24 cellular contexts compared by ENCODE assay signal in the genomic region with DNA sequence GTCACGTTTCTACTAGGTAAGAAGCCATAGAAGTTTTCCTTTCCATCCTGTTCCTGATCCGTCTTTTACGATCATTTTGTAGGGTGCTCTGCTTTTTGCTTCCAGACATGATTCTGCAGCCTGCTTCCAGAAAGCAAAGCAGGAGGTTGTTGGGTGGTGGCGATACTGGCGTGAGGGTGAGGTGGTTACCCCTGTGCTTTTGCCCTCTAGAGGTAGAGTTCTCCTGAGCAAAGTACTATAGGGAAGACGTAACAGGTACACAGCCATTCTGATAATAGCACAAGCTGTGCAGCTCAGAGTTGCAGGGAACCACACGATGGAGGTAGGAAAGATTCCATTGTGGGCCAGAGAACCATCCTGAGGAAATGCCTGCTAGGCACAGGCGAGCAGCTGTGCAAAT.
DNase-seq lines count a peak whose midpoint lies in the region; ATAC-seq, FAIRE-seq and TF ChIP-seq lines count a peak whose summit lies in the region.
"Had no signal": no experiment of that assay in that cellular context is flagged by ENCODE, and none has a peak within 500 bp of the region (broad histone marks: within the 10 kb centered on the region; RNA-seq: fewer than 3 reads in every experiment).

No MANE protein-coding gene starts in this region.

- no peak for DNase-seq in GM12891 (ENCODE audit: insufficient read length, low spot score)
- peak; percentile 38 for DNase-seq in H9
- no peak for DNase-seq in H1 (ENCODE audit: low read depth in 1 of 2, low spot score in 2 of 2)
- DNase-seq in NCI-H1694 (lab: John Stamatoyannopoulos, UW), result no peak
- DNase-seq: AML-193; CD4-positive, alpha-beta memory T cell; COR-L47; HFFc6; NCI-H1048; NCI-H1694 treated with DMSO at 0.1 percent for 48 hours; NCI-H2081; NCI-H2171; NCI-H226; NCI-H510A; NCI-H774; Right ventricle myocardium superior; RPMI8226 had no signal

- H3K18ac ChIP-seq in H9 (ENCODE audit: insufficient read length, low read depth, low read length) (no peak overlapping the region), H1 (ENCODE audit: extremely low read depth, low read length) (no peak overlapping the region)

- H3K9me3 Mint-ChIP-seq in H9, result peaks cover 0 to 5% of the 10 kb centered on the region in 2 experiments; a peak in 1 of 5 replicates
- H3K9me3 Mint-ChIP-seq in nephron, result peaks cover 7% of the 10 kb centered on the region
- H3K9me3 Mint-ChIP-seq: HFFc6 had no signal

- H3K23me2 ChIP-seq in H9 (ENCODE audit: insufficient read length, low read depth, low read length, poor library complexity, severe bottlenecking) (no peaks in the 10 kb centered on the region), H1 (ENCODE audit: low read depth, low read length) (no peaks in the 10 kb centered on the region)

- no peaks in the 10 kb centered on the region for H3K79me1 ChIP-seq in H9 (ENCODE audit: insufficient read depth, low read depth, low read length, poor library complexity, severe bottlenecking)
- no peaks in the 10 kb centered on the region for H3K79me1 ChIP-seq in H1 (ENCODE audit: low read depth, low read length)

- H3K9ac ChIP-seq in H9 (ENCODE audit: extremely low read depth, insufficient read length, low read length) (no peak overlapping the region), H1 (replicated peaks in 1 of 4; ENCODE audit: extremely low read depth in 1 of 4, low read depth in 3 of 4, low read length in 3 of 4) (no peak overlapping the region)
- H3K9ac ChIP-seq: BLaER1 treated with 17β-estradiol and CSF1 and Interleukin-3, amounts not matched to agents 10 nM and 100 nM had no signal

- no peak overlapping the region for H2AK5ac ChIP-seq in H9 (ENCODE audit: insufficient read length, low read length)
- H2AK5ac ChIP-seq in H1 (ENCODE audit: low read depth, low read length), result no peak overlapping the region

- H3K23ac ChIP-seq in H9 (ENCODE audit: insufficient read length, low read depth, low read length), result no peak overlapping the region
- no peak overlapping the region for H3K23ac ChIP-seq in H1 (ENCODE audit: insufficient read length)

- peak; percentile 37; the same call in 2 of the 3 replicates for TF ChIP-seq CTCF in H9 (conservative IDR thresholded peaks at IDR 0.05)
- peak in 2 of 3 experiments; percentile 10 to 20; a peak in 1 of 4 replicates for TF ChIP-seq CTCF in H1 (IDR thresholded peaks at IDR 0.05; ENCODE audit: control extremely low read depth in 1 of 3, insufficient read depth in 1 of 3, low read depth in 1 of 3, low read length in 3 of 3)
- no peak for TF ChIP-seq CTCF in nephron (IDR thresholded peaks at IDR 0.05; ENCODE audit: unreplicated experiment in 3 of 3)

- H3K4me2 ChIP-seq in H9 (ENCODE audit: insufficient read depth, insufficient read length, low read length), result no peak overlapping the region
- H3K4me2 ChIP-seq in H1 (ENCODE audit: insufficient read depth in 1 of 2, low read depth in 2 of 2, low read length in 2 of 2), result no peak overlapping the region
- H3K4me2 ChIP-seq: A549; BLaER1 treated with 17β-estradiol and CSF1 and Interleukin-3, amounts not matched to agents 10 nM and 100 nM had no signal

- TF ChIP-seq EP300 in H1 (IDR thresholded peaks at IDR 0.05; ENCODE audit: borderline replicate concordance in 1 of 2, low read depth in 2 of 2, low read length in 2 of 2), result no peak

- H3K56ac ChIP-seq in H9 (ENCODE audit: insufficient read length, low read depth, low read length), result no peak overlapping the region
- no peak overlapping the region for H3K56ac ChIP-seq in H1 (replicated peaks; ENCODE audit: insufficient read length, low read depth, low read length)

- no CpG with 5 or more reads among the region's 8 CpGs for WGBS in H9 (ENCODE audit: extremely low coverage, insufficient read length, low lambda C conversion rate)
- 78% methylated on average over 8 of the region's 8 CpGs; no CpG with 5 or more reads in 1 of the 2 experiments for WGBS in H1 (ENCODE audit: extremely low coverage in 1 of 2, insufficient coverage in 1 of 2, insufficient read length in 1 of 2, insufficient replicate concordance in 2 of 2, low coverage in 1 of 2, low lambda C conversion rate in 2 of 2, missing lambda C conversion rate in 1 of 2), 2 experiments

- H3K14ac ChIP-seq in H9 (ENCODE audit: insufficient read depth, low read length) (no peak overlapping the region), H1 (ENCODE audit: insufficient read length) (no peak overlapping the region)

- POLR2A ChIA-PET in H1 (lab: Charles Lee; ENCODE audit: partially characterized antibody), result no interaction called here

- H3K4me3 ChIP-seq in H1 (ENCODE audit: extremely low read depth in 1 of 4, insufficient read depth in 2 of 4, low read depth in 3 of 4, low read length in 4 of 4), result no peak overlapping the region
- H3K4me3 ChIP-seq: A549; BLaER1 treated with 17β-estradiol and CSF1 and Interleukin-3, amounts not matched to agents 10 nM and 100 nM; HAP-1 had no signal

- H3K27me3 Mint-ChIP-seq in H9 (ENCODE audit: low read depth) (no peaks in the 10 kb centered on the region), nephron (ENCODE audit: low read depth) (no peaks in the 10 kb centered on the region)
- H3K27me3 Mint-ChIP-seq: CD4-positive, alpha-beta memory T cell had no signal

- H4K20me1 ChIP-seq in H9 (ENCODE audit: control insufficient read depth, insufficient read depth, insufficient read length), result no peaks in the 10 kb centered on the region
- H4K20me1 ChIP-seq in H1 (replicated peaks in 1 of 2; ENCODE audit: control insufficient read depth in 1 of 2, insufficient read depth in 2 of 2, low read length in 2 of 2), result no peaks in the 10 kb centered on the region
- H4K20me1 ChIP-seq: BLaER1 treated with 17β-estradiol and CSF1 and Interleukin-3, amounts not matched to agents 10 nM and 100 nM had no signal

- H3K9me3 ChIP-seq in H9 (ENCODE audit: control insufficient read depth, low read depth, low read length) (no peaks in the 10 kb centered on the region), H1 (ENCODE audit: insufficient read depth in 2 of 2, low read depth in 1 of 2, low read length in 1 of 2) (no peaks in the 10 kb centered on the region)
- H3K9me3 ChIP-seq: A549, HAP-1 had no signal

- no peak overlapping the region for H4K91ac ChIP-seq in H9 (ENCODE audit: insufficient read length, low read depth, low read length)
- no peak overlapping the region for H4K91ac ChIP-seq in H1 (replicated peaks; ENCODE audit: insufficient read length, low read length)

- no peaks in the 10 kb centered on the region for H3K36me3 Mint-ChIP-seq in H9 (ENCODE audit: insufficient read depth in 1 of 3, low read depth in 3 of 3)
- no peaks in the 10 kb centered on the region for H3K36me3 Mint-ChIP-seq in nephron (ENCODE audit: low read depth)
- H3K36me3 Mint-ChIP-seq: CD4-positive, alpha-beta memory T cell had no signal

- H2BK12ac ChIP-seq in H9 (ENCODE audit: insufficient read length, low read depth, low read length) (no peak overlapping the region), H1 (ENCODE audit: low read depth, low read length) (no peak overlapping the region)

- H3K27ac Mint-ChIP-seq in H9 (no peak overlapping the region), nephron (peak overlapping the region; percentile 67 to 89 (median 80))
- H3K27ac Mint-ChIP-seq: CD4-positive, alpha-beta memory T cell; HFFc6 had no signal

- H2BK120ac ChIP-seq in H9 (ENCODE audit: low read depth, low read length, poor library complexity, severe bottlenecking) (no peak overlapping the region), H1 (replicated peaks; ENCODE audit: low read depth, low read length) (no peak overlapping the region)

- H2AFZ ChIP-seq in H9 (ENCODE audit: low read length) (no peak overlapping the region), H1 (ENCODE audit: low read length) (no peak overlapping the region)

- peak overlapping the region; percentile 95 for H4K8ac ChIP-seq in H9 (replicated peaks; ENCODE audit: insufficient read length, low read depth, low read length)
- H4K8ac ChIP-seq in H1 (ENCODE audit: extremely low read depth, insufficient read depth, low read length), result no peak overlapping the region

- CTCF ChIA-PET in H1 (lab: Charles Lee; ENCODE audit: partially characterized antibody), result interaction anchor here (0.6 to 0.7 kb wide), 2 partner anchors 35 to 36 kb away, joined by 3 to 4 read pairs; no protein-coding TSS in a partner anchor

- H3K4me1 ChIP-seq in H9 (ENCODE audit: insufficient read depth, low read length), result no peaks in the 10 kb centered on the region
- H3K4me1 ChIP-seq in H1 (replicated peaks in 1 of 4; ENCODE audit: control insufficient read depth in 3 of 4, insufficient read depth in 4 of 4, low read length in 3 of 4), result no peaks in the 10 kb centered on the region
- H3K4me1 ChIP-seq: A549, HAP-1 had no signal

- H3K4me1 Mint-ChIP-seq in H9 (no peaks in the 10 kb centered on the region), nephron (peaks cover 17% of the 10 kb centered on the region)
- H3K4me1 Mint-ChIP-seq: CD4-positive, alpha-beta memory T cell had no signal

- H3K27ac ChIP-seq in H9 (ENCODE audit: insufficient read length, low read depth, low read length) (no peak overlapping the region), H1 (ENCODE audit: low read depth, low read length) (no peak overlapping the region)
- H3K27ac ChIP-seq: A549; BLaER1 treated with 17β-estradiol and CSF1 and Interleukin-3, amounts not matched to agents 10 nM and 100 nM had no signal

- H2BK20ac ChIP-seq in H9 (ENCODE audit: low read depth, low read length, poor library complexity, severe bottlenecking), result no peak overlapping the region
- no peak overlapping the region for H2BK20ac ChIP-seq in H1 (ENCODE audit: low read length)

- peak in 1 of 2 experiments; percentile 27; a peak in 2 of 4 replicates for TF ChIP-seq RAD21 in H1 (IDR thresholded peaks at IDR 0.05 in 1 of 2, conservative IDR thresholded peaks at IDR 0.05 in 1 of 2; ENCODE audit: low read depth in 2 of 2, low read length in 2 of 2)

- H2BK5ac ChIP-seq in H9 (ENCODE audit: insufficient read length, low read length), result no peak overlapping the region
- no peak overlapping the region for H2BK5ac ChIP-seq in H1 (ENCODE audit: low read depth, low read length)

- H3K4ac ChIP-seq in H9 (ENCODE audit: low read depth, low read length) (no peak overlapping the region), H1 (replicated peaks; ENCODE audit: insufficient read length, low read depth, low read length) (no peak overlapping the region)

- no peak for ATAC-seq in GM18867 (IDR thresholded peaks at IDR 0.05; ENCODE audit: unreplicated experiment)
- no peak for ATAC-seq in GM21390 (IDR thresholded peaks at IDR 0.05; ENCODE audit: unreplicated experiment)
- ATAC-seq: A549 had no signal

- H3K36me3 ChIP-seq in H1 (ENCODE audit: control insufficient read depth in 2 of 4, insufficient read depth in 4 of 4, low read length in 3 of 4), result no peaks in the 10 kb centered on the region
- H3K36me3 ChIP-seq: BLaER1 treated with 17β-estradiol and CSF1 and Interleukin-3, amounts not matched to agents 10 nM and 100 nM; HAP-1 had no signal

- no peaks in the 10 kb centered on the region for H3K79me2 ChIP-seq in H9 (ENCODE audit: insufficient read depth, low read length)
- no peaks in the 10 kb centered on the region for H3K79me2 ChIP-seq in H1 (ENCODE audit: control insufficient read depth in 1 of 2, insufficient read depth in 2 of 2, low read length in 2 of 2)

- H3K4me3 Mint-ChIP-seq in H9 (no peak overlapping the region), nephron (peak overlapping the region in 1 of 3 experiments; percentile 42)
- H3K4me3 Mint-ChIP-seq: CD4-positive, alpha-beta memory T cell; HFFc6 had no signal

- no peak for TF ChIP-seq POLR2A in GM12891 (IDR thresholded peaks at IDR 0.05; ENCODE audit: low read depth, low read length)
- no peak for TF ChIP-seq POLR2A in H1 (IDR thresholded peaks at IDR 0.05; ENCODE audit: control extremely low read depth in 1 of 2, low read depth in 2 of 2, low read length in 2 of 2)

- H4K5ac ChIP-seq in H9 (ENCODE audit: insufficient read length, low read depth, low read length), result no peak overlapping the region
- H4K5ac ChIP-seq in H1 (ENCODE audit: insufficient read length, low read depth, low read length), result no peak overlapping the region

- H2BK15ac ChIP-seq in H9 (ENCODE audit: low read depth, low read length) (no peak overlapping the region), H1 (ENCODE audit: low read length) (no peak overlapping the region)

- no peaks in the 10 kb centered on the region for H3K27me3 ChIP-seq in H9 (ENCODE audit: insufficient read depth, low read length)
- no peaks in the 10 kb centered on the region for H3K27me3 ChIP-seq in H1 (replicated peaks in 1 of 4; ENCODE audit: control insufficient read depth in 3 of 4, extremely low read depth in 1 of 4, insufficient read depth in 3 of 4, low read length in 3 of 4)
- H3K27me3 ChIP-seq: BLaER1 treated with 17β-estradiol and CSF1 and Interleukin-3, amounts not matched to agents 10 nM and 100 nM had no signal

- FAIRE-seq in GM12891 (lab: Jason Lieb, UNC), result peak; percentile 33
- no peak for FAIRE-seq in H1 (lab: Jason Lieb, UNC)
- FAIRE-seq: A549, G401.6 had no signal

- no peak overlapping the region for H3T11ph ChIP-seq in H9 (ENCODE audit: low read length)

Comparison
In these comparisons a context has a peak if more than half of its experiments do, and no peak if none do; other contexts are left out.
1. H3K27ac Mint-ChIP-seq: peak in nephron (3 of 3); none in H9 (0 of 3).
2. CTCF ChIP-seq: peak in H9 (single experiment) and H1 (2 of 3); none in nephron (0 of 3).